In the genomic region with DNA sequence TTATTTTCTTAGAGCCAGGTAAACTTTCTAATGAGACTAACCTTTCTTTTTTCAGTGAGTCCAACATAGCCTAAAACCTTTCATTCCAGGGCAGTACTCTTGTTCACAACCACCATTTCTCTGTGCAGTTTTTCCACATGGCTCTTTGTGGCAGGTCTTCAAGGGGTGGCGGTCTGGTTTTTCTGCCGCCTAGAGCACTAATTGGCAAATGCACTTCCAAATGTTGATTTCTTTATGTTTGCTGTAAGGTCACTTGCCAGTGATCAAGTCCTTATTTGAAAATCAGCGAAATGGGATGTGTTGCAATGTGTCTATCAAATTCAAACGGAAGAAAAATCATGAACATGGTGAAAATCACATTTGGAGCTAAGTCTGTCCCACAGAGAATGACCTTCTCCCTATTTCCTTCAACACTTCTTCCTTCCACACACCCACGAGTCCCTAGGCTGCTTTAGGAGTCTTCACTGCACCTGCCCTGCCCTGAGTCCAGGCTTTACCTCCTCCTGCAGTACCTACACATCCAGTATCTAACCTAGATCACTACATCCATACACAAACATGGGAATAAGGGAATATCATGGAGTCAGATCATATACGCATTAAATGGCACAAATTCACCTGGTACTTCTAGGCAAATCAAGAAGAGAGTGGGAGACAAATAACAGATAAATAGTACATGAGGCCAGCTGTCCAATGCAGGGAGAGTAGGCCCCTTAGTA, we compare ENCODE assay signal across 10 cellular contexts. TPM values are rescaled to one million over a fixed set of nuclear protein-coding genes. Genes with fewer than 3 reads are reported as not detected.
DNase-seq lines count a peak whose midpoint lies in the region; ATAC-seq, FAIRE-seq and TF ChIP-seq lines count a peak whose summit lies in the region.
"Had no signal": no experiment of that assay in that cellular context is flagged by ENCODE, and none has a peak within 500 bp of the region (broad histone marks: within the 10 kb centered on the region; RNA-seq: fewer than 3 reads in every experiment).

No MANE protein-coding gene starts in this region.

- no peak overlapping the region; the same call in 1 of the 2 replicates for H3K4me3 ChIP-seq in HEK293 (ENCODE audit: low read depth, low read length)
- H3K4me3 ChIP-seq: K562 had no signal

- H3K36me3 ChIP-seq in HEK293 (ENCODE audit: control insufficient read depth in 2 of 2, insufficient read depth in 1 of 2, low read length in 2 of 2), result no peaks in the 10 kb centered on the region
- H3K36me3 ChIP-seq: prostate gland had no signal

- no peaks in the 10 kb centered on the region for H3K9me3 ChIP-seq in HEK293 (ENCODE audit: control insufficient read depth, insufficient read depth, low read depth, low read length)
- H3K9me3 ChIP-seq: prostate gland had no signal

- FAIRE-seq in RCC 7860 (lab: Jason Lieb, UNC), result no peak
- FAIRE-seq: K562 had no signal

- POLR2A ChIA-PET in HEK293 (lab: Yijun Ruan, JAX), result no interaction called here

- DNase-seq in RCC 7860 (ENCODE audit: low spot score) (peak; percentile 16), fibroblast of peridontal ligament (ENCODE audit: extremely low read depth) (peak; percentile 30), renal cortical epithelial cell (ENCODE audit: low read depth) (peak; percentile 29), HuH-7 (ENCODE audit: low spot score) (no peak), RPMI8226 (no peak), SW480 (ENCODE audit: low spot score) (no peak)

- no peak overlapping the region for H3K27ac ChIP-seq in HEK293 (ENCODE audit: extremely low read depth, low read depth, low read length)
- H3K27ac ChIP-seq: prostate gland had no signal

- no peak for ATAC-seq in GM21723 (IDR thresholded peaks at IDR 0.05; ENCODE audit: unreplicated experiment)
- ATAC-seq: K562 had no signal

- no peak; the same call in 1 of the 2 replicates for TF ChIP-seq CTCF in HEK293 (tag by site-specific recombination; IDR thresholded peaks at IDR 0.05)

- 0 out of 2 replicates have a peak, but pooled peaks cover 4% of the 10 kb centered on the region for H3K4me1 ChIP-seq in HEK293 (ENCODE audit: control insufficient read depth, insufficient read depth, low read length)
- H3K4me1 ChIP-seq: prostate gland had no signal

- CTCF ChIA-PET in HEK293 (lab: Yijun Ruan, JAX), result interaction anchor here (1.4 to 1.6 kb wide), 2 partner anchors 8 to 335 kb away, joined by 3 to 5 read pairs; no protein-coding TSS in a partner anchor

TF ChIP-seq in HEK293, 187 proteins besides CTCF, POLR2A, EP300 and RAD21:
- TF ChIP-seq, protein P1, sequence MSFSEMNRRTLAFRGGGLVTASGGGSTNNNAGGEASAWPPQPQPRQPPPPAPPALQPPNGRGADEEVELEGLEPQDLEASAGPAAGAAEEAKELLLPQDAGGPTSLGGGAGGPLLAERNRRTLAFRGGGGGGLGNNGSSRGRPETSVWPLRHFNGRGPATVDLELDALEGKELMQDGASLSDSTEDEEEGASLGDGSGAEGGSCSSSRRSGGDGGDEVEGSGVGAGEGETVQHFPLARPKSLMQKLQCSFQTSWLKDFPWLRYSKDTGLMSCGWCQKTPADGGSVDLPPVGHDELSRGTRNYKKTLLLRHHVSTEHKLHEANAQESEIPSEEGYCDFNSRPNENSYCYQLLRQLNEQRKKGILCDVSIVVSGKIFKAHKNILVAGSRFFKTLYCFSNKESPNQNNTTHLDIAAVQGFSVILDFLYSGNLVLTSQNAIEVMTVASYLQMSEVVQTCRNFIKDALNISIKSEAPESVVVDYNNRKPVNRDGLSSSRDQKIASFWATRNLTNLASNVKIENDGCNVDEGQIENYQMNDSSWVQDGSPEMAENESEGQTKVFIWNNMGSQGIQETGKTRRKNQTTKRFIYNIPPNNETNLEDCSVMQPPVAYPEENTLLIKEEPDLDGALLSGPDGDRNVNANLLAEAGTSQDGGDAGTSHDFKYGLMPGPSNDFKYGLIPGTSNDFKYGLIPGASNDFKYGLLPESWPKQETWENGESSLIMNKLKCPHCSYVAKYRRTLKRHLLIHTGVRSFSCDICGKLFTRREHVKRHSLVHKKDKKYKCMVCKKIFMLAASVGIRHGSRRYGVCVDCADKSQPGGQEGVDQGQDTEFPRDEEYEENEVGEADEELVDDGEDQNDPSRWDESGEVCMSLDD (tag by site-specific recombination; IDR thresholded peaks at IDR 0.05), result no peak
- TF ChIP-seq GLIS2 (tag by site-specific recombination; IDR thresholded peaks at IDR 0.05) (no peak), ZNF248 (tag by site-specific recombination; IDR thresholded peaks at IDR 0.05) (no peak), PRDM1 (tag by site-specific recombination; IDR thresholded peaks at IDR 0.05) (peak; percentile 49; the same call in 1 of the 2 replicates)

RNA-seq across cellular contexts. Expression of a gene that starts 1.9 kb away (rescaled TPM):
- total RNA-seq in renal cortical epithelial cell, result 4.7 and 76.8 TPM in 2 replicates

Comparison
In these comparisons a context has a peak if more than half of its experiments do, and no peak if none do; other contexts are left out.
1. DNase-seq: peak in RCC 7860 (single experiment), fibroblast of peridontal ligament (single experiment) and renal cortical epithelial cell (single experiment); none in HuH-7 (single experiment), RPMI8226 (single experiment) and SW480 (single experiment).